In genomic region chr3:126911162-126912026, GRCh38 we compare ENCODE assay signal across 8 cellular contexts.
DNase-seq lines count a peak whose midpoint lies in the region; ATAC-seq lines count a peak whose summit lies in the region.

No MANE protein-coding gene starts in this region.

- H3K36me3 Mint-ChIP-seq in activated naive CD8-positive, alpha-beta T cell, result peaks cover 20% of the 10 kb centered on the region

- H3K27me3 Mint-ChIP-seq in activated naive CD8-positive, alpha-beta T cell, result no peaks in the 10 kb centered on the region

- peak overlapping the region; percentile 73 for H3K4me3 Mint-ChIP-seq in activated naive CD8-positive, alpha-beta T cell

- peaks cover 36% of the 10 kb centered on the region for H3K4me1 Mint-ChIP-seq in activated naive CD8-positive, alpha-beta T cell (ENCODE audit: low read depth)

- peaks cover 3% of the 10 kb centered on the region for H3K9me3 Mint-ChIP-seq in activated naive CD8-positive, alpha-beta T cell (ENCODE audit: low read depth)

- ATAC-seq in GM19351 (IDR thresholded peaks at IDR 0.05; ENCODE audit: unreplicated experiment) (peak; percentile 97), HG03432 (IDR thresholded peaks at IDR 0.05; ENCODE audit: unreplicated experiment) (peak; percentile 96)

- DNase-seq in AML-193 (lab: John Stamatoyannopoulos, UW) (peak; percentile 96), SKM-1 (lab: John Stamatoyannopoulos, UW; ENCODE audit: unreplicated experiment) (peak; percentile 72), hippocampal formation (lab: John Stamatoyannopoulos, UW) (peak; percentile 14 to 34), NCI-H82 (lab: John Stamatoyannopoulos, UW) (no peak)
- DNase-seq in stimulated activated CD4-positive, alpha-beta T cell treated with anti-CD3 and anti-CD28 coated beads, Interleukin-1b, Interleukin-23, amount 100 ng/mL, for 4 hours (ENCODE audit: low read depth in 2 of 2), result peak; percentile 7 to 20

- peak overlapping the region; percentile 90 for H3K27ac Mint-ChIP-seq in activated naive CD8-positive, alpha-beta T cell
